In genomic region chr2:111219734-111220505, GRCh38 we compare ENCODE assay signal across 20 cellular contexts.
DNase-seq lines count a peak whose midpoint lies in the region; ATAC-seq and TF ChIP-seq lines count a peak whose summit lies in the region.
"Had no signal": no experiment of that assay in that cellular context is flagged by ENCODE, and none has a peak within 500 bp of the region (broad histone marks: within the 10 kb centered on the region; RNA-seq: fewer than 3 reads in every experiment).

No MANE protein-coding gene starts in this region.

- no peaks in the 10 kb centered on the region for H3K36me3 ChIP-seq in HUES64 (ENCODE audit: insufficient read depth, low read length)
- H3K36me3 ChIP-seq in mesendoderm (ENCODE audit: control insufficient read depth, insufficient read depth, low read length): no peaks in the 10 kb centered on the region
- H3K36me3 ChIP-seq: pancreas, right lobe of liver had no signal

- H3K27me3 ChIP-seq in HUES64 (ENCODE audit: insufficient read depth, low read length) (no peaks in the 10 kb centered on the region), mesendoderm (ENCODE audit: insufficient read depth, low read length, poor library complexity) (no peaks in the 10 kb centered on the region)
- H3K27me3 ChIP-seq: pancreas, right lobe of liver, testis had no signal

- 91% methylated on average over 5 of the region's 5 CpGs for WGBS in HUES64
- WGBS in mesendoderm (ENCODE audit: extremely low coverage, insufficient coverage, low lambda C conversion rate): no CpG with 5 or more reads among the region's 5 CpGs

- intact Hi-C loops in CD14-positive monocyte (cut with micrococcal nuclease): no loop called here

- H3K9ac ChIP-seq in HUES64 (ENCODE audit: low read depth, low read length) (peak overlapping the region; percentile 29; the same call in 1 of the 2 replicates), mesendoderm (ENCODE audit: low read length) (no peak overlapping the region)
- H3K9ac ChIP-seq: KMS-11 had no signal

- H3K79me2 ChIP-seq in mesendoderm (ENCODE audit: control insufficient read depth, insufficient read depth, low read length): no peaks in the 10 kb centered on the region

- H3K56ac ChIP-seq in mesendoderm (ENCODE audit: low read length): no peak overlapping the region

- no peak overlapping the region for H3K4me2 ChIP-seq in mesendoderm (ENCODE audit: low read length)
- H3K4me2 ChIP-seq: KMS-11 had no signal

- no peak for TF ChIP-seq CTCF in CD14-positive monocyte (IDR thresholded peaks at IDR 0.05)

- no peak overlapping the region for H4K5ac ChIP-seq in mesendoderm (ENCODE audit: low read length)

- H3K27ac ChIP-seq in HUES64 (ENCODE audit: low read depth, low read length) (peak overlapping the region; percentile 53; the same call in 1 of the 2 replicates), mesendoderm (ENCODE audit: low read depth, low read length) (no peak overlapping the region)
- H3K27ac ChIP-seq: epithelial cell of prostate, KMS-11, pancreas, right lobe of liver, testis had no signal

- H3K9me3 ChIP-seq in HUES64 (ENCODE audit: insufficient read depth, low read depth, low read length): peaks cover 6% of the 10 kb centered on the region; the same call in 1 of the 2 replicates
- H3K9me3 ChIP-seq: pancreas, right lobe of liver, testis had no signal

- H3K27ac Mint-ChIP-seq in CD14-positive monocyte: peak overlapping the region; percentile 2 to 92 (median 78)

- no peak overlapping the region for H2BK5ac ChIP-seq in mesendoderm (ENCODE audit: low read length)

- peak overlapping the region; percentile 3 for H3K18ac ChIP-seq in mesendoderm (ENCODE audit: low read length)

- peaks cover 3 to 15% of the 10 kb centered on the region in 2 donors for H3K36me3 Mint-ChIP-seq in CD14-positive monocyte

- H3K4me3 ChIP-seq in HUES64 (ENCODE audit: low read length) (no peak overlapping the region), mesendoderm (ENCODE audit: low read length) (no peak overlapping the region)
- H3K4me3 ChIP-seq: pancreas, right lobe of liver, testis had no signal

- no peak overlapping the region for H4K8ac ChIP-seq in mesendoderm (ENCODE audit: low read depth, low read length)

- no peak overlapping the region for H3K4me3 Mint-ChIP-seq in CD14-positive monocyte

- peaks cover 11% of the 10 kb centered on the region for H3K4me1 ChIP-seq in HUES64 (ENCODE audit: insufficient read depth, low read length)
- H3K4me1 ChIP-seq in mesendoderm (ENCODE audit: control insufficient read depth, low read depth, low read length): no peaks in the 10 kb centered on the region
- H3K4me1 ChIP-seq: pancreas, testis had no signal

- H2AK5ac ChIP-seq in mesendoderm (ENCODE audit: low read length): no peak overlapping the region

- H2BK120ac ChIP-seq in mesendoderm (ENCODE audit: low read depth, low read length): no peak overlapping the region

- no peaks in the 10 kb centered on the region for H3K27me3 Mint-ChIP-seq in CD14-positive monocyte (ENCODE audit: low read depth in 3 of 3)

- no peak overlapping the region for H3K23ac ChIP-seq in mesendoderm (ENCODE audit: low read length)

- no peaks in the 10 kb centered on the region for H3K79me1 ChIP-seq in mesendoderm (ENCODE audit: low read length)

- peaks cover 11 to 25% (median 20%) of the 10 kb centered on the region in 7 donors for H3K9me3 Mint-ChIP-seq in CD14-positive monocyte

- ATAC-seq in HG02840 (IDR thresholded peaks at IDR 0.05; ENCODE audit: low FRiP score, unreplicated experiment): no peak
- ATAC-seq: pancreas, right lobe of liver had no signal

- H2BK15ac ChIP-seq in mesendoderm (replicated peaks; ENCODE audit: low read depth): no peak overlapping the region

- no peak for DNase-seq in CD14-positive monocyte (ENCODE audit: low spot score)
- DNase-seq in amniotic epithelial cell (ENCODE audit: low read depth): peak; percentile 9
- no peak for DNase-seq in mesendoderm
- DNase-seq in NCI-H748 (lab: John Stamatoyannopoulos, UW; ENCODE audit: unreplicated experiment): no peak
- no peak for DNase-seq in cortex of kidney (lab: John Stamatoyannopoulos, UW)
- no peak for DNase-seq in NCI-H345 (lab: John Stamatoyannopoulos, UW)
- DNase-seq: activated CD4-positive, alpha-beta T cell treated with anti-CD3 and anti-CD28 coated beads, Interleukin-2, amount 50 U/mL, for 1 hour; activated CD8-positive, alpha-beta memory T cell treated with anti-CD3 and anti-CD28 coated beads, Interleukin-2, amount 50 U/mL, for 4 hours; Calu3; hypothalamus; NCI-H1105 treated with DMSO at 0.1 percent for 48 hours; NCI-H524; OCI-M1; pancreas; right lobe of liver; testis had no signal

- H3K4me1 Mint-ChIP-seq in CD14-positive monocyte: peaks cover 29% of the 10 kb centered on the region

- H3K4ac ChIP-seq in mesendoderm (ENCODE audit: low read depth, low read length): no peak overlapping the region
